ENCODE assay signal across 8 cellular contexts in the genomic region with DNA sequence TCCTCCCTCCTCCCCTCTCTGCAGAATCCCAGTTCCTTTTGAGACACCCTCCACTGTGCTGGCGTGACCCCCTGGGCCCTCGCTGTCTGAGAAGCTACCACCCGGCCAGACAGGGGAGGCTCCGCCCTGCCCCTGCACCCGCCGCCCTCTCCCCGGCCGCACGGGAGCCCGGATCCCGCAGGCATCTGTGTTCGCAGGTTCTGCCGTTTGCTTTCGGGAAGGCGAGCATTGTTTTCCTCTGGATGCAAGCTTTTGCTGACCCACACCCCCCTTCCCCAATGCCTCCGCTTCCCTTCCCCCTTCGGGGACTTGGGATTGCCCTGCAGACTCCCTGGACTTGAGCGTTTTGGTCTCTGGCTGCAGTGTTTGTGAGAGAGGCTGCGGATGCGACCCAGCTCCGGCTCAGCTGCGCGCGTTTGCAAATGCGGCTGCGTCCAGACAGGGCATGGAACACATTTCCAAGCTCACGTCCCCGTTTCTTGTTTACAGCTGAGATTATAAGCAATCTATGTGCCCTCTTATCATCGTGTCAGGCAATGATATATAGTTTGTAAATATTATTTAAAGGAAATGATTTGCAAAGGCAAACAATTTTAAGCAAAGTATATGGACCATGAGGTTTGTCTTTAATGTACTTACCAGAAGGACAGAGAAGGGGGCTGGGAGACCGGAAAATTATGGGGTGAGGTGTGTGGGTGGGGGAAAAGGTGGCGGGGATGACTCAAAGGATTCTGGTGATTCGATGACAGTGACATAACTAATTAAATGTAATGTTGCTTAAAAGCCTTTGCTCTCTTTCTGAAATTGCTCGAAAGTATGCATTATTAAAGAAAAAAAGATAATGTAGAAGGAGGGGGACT.
A peak's percentile ranks its signal among the peaks of the same experiment; 100 is the strongest.
DNase-seq lines count a peak whose midpoint lies in the region; ATAC-seq and TF ChIP-seq lines count a peak whose summit lies in the region.

No MANE protein-coding gene starts in this region.

- H3K18ac ChIP-seq in neuronal stem cell (ENCODE audit: low read length): peak overlapping the region; percentile 51

- no CpG with 5 or more reads among the region's 33 CpGs for WGBS in neuronal stem cell (ENCODE audit: extremely low coverage in 2 of 2, insufficient read length in 2 of 2, insufficient replicate concordance in 1 of 2), 2 donors

- no peak overlapping the region for H3K4ac ChIP-seq in neuronal stem cell (ENCODE audit: low read length)

- ATAC-seq in HG03571 (IDR thresholded peaks at IDR 0.05; ENCODE audit: unreplicated experiment): no peak

- H2BK5ac ChIP-seq in neuronal stem cell (ENCODE audit: low read length): no peak overlapping the region

- H3K4me3 Mint-ChIP-seq in HFFc6: peak overlapping the region; percentile 90
- peak overlapping the region; percentile 92 for H3K4me3 Mint-ChIP-seq in type B pancreatic cell

- no peaks in the 10 kb centered on the region for H3K27me3 ChIP-seq in neuronal stem cell (ENCODE audit: control insufficient read depth in 3 of 3, insufficient read depth in 3 of 3, low read depth in 1 of 3, low read length in 3 of 3)

- no peak overlapping the region for H2BK12ac ChIP-seq in neuronal stem cell (ENCODE audit: low read length)

- no peak overlapping the region for H4K91ac ChIP-seq in neuronal stem cell (ENCODE audit: low read depth, low read length, poor library complexity)

- H3K4me1 Mint-ChIP-seq in HFFc6 (ENCODE audit: low read depth) (peaks cover 21% of the 10 kb centered on the region), type B pancreatic cell (ENCODE audit: unreplicated experiment) (peaks cover 16% of the 10 kb centered on the region)

- H2BK15ac ChIP-seq in neuronal stem cell (ENCODE audit: low read length): no peak overlapping the region

- H3K23ac ChIP-seq in neuronal stem cell (ENCODE audit: low read depth, low read length, poor library complexity): no peak overlapping the region

- no peak overlapping the region for H2BK120ac ChIP-seq in neuronal stem cell (ENCODE audit: low read depth, low read length)

- peaks cover 0 to 17% of the 10 kb centered on the region in 2 donors for H3K9me3 ChIP-seq in neuronal stem cell (replicated peaks in 1 of 2; ENCODE audit: control insufficient read depth in 2 of 2, insufficient read depth in 1 of 2, low read depth in 1 of 2, low read length in 2 of 2)

- H3K36me3 Mint-ChIP-seq in HFFc6 (ENCODE audit: low read depth) (no peaks in the 10 kb centered on the region), type B pancreatic cell (no peaks in the 10 kb centered on the region)

- peak overlapping the region; percentile 29 to 69 for H3K4me3 ChIP-seq in neuronal stem cell (ENCODE audit: low read length in 2 of 2)

- H3K4me2 ChIP-seq in neuronal stem cell (ENCODE audit: insufficient read depth, low read length, poor library complexity, severe bottlenecking): peak overlapping the region; percentile 69

- H3K27me3 Mint-ChIP-seq in HFFc6 (ENCODE audit: insufficient read depth): peaks cover 1% of the 10 kb centered on the region; the same call in 1 of the 2 replicates
- H3K27me3 Mint-ChIP-seq in type B pancreatic cell: peaks cover 21% of the 10 kb centered on the region

- peak overlapping the region; percentile 71 for H3K27ac ChIP-seq in neuronal stem cell (replicated peaks; ENCODE audit: low read length)

- peak overlapping the region; percentile 79 for H2AFZ ChIP-seq in neuronal stem cell (ENCODE audit: low read length)

- H3K27ac Mint-ChIP-seq in HFFc6: peak overlapping the region; percentile 50
- peak overlapping the region; percentile 57 for H3K27ac Mint-ChIP-seq in type B pancreatic cell

- H4K8ac ChIP-seq in neuronal stem cell (ENCODE audit: low read depth, low read length): no peak overlapping the region

- H3K14ac ChIP-seq in neuronal stem cell (ENCODE audit: low read length): no peak overlapping the region

- TF ChIP-seq CTCF in HFFc6 (IDR thresholded peaks at IDR 0.05) (no peak), type B pancreatic cell (conservative IDR thresholded peaks at IDR 0.05) (no peak)

- H3K4me1 ChIP-seq in neuronal stem cell (ENCODE audit: control insufficient read depth in 2 of 2, insufficient read depth in 1 of 2, low read depth in 1 of 2, low read length in 2 of 2): peaks cover 11 to 27% of the 10 kb centered on the region in 2 donors

- no peaks in the 10 kb centered on the region for H3K79me1 ChIP-seq in neuronal stem cell (ENCODE audit: low read depth, low read length)

- DNase-seq in COR-L47 (lab: John Stamatoyannopoulos, UW) (peak; percentile 79), HFFc6 (peak; percentile 41), NCI-H345 treated with DMSO at 0.1 percent for 48 hours (lab: John Stamatoyannopoulos, UW; ENCODE audit: unreplicated experiment) (peak; percentile 59), glomerular visceral epithelial cell (ENCODE audit: extremely low spot score) (peak; percentile 70), neuronal stem cell (ENCODE audit: low spot score) (peak; percentile 90), type B pancreatic cell (ENCODE audit: extremely low spot score, unreplicated experiment) (peak; percentile 75)
- peak; percentile 40 for DNase-seq in activated naive CD4-positive, alpha-beta T cell treated with anti-CD3 and anti-CD28 coated beads, Interleukin-2, amount 50 U/mL, for 16 hours

- no peak overlapping the region for H3K9ac ChIP-seq in neuronal stem cell (ENCODE audit: low read depth, low read length, poor library complexity)

- no peak overlapping the region for H2AK5ac ChIP-seq in neuronal stem cell (ENCODE audit: low read depth, low read length)

- no peaks in the 10 kb centered on the region for H3K9me3 Mint-ChIP-seq in HFFc6
- no peaks in the 10 kb centered on the region for H3K9me3 Mint-ChIP-seq in type B pancreatic cell

- H3K36me3 ChIP-seq in neuronal stem cell (replicated peaks in 1 of 2; ENCODE audit: control insufficient read depth in 2 of 2, insufficient read depth in 2 of 2, low read length in 2 of 2): no peaks in the 10 kb centered on the region

Comparison
In these comparisons a context has a peak if more than half of its experiments do, and no peak if none do; other contexts are left out.
1. DNase-seq: peak in every context shown above with its lines; median percentile 90 in neuronal stem cell; 79 in COR-L47; 75 in type B pancreatic cell; 70 in glomerular visceral epithelial cell; 59 in NCI-H345 treated with DMSO at 0.1 percent for 48 hours; 41 in HFFc6; 40 in activated naive CD4-positive, alpha-beta T cell treated with anti-CD3 and anti-CD28 coated beads, Interleukin-2, amount 50 U/mL, for 16 hours.